Comparison of ENCODE assay signal across 24 cellular contexts in genomic region chr15:70643106-70643782, GRCh38.
A peak's percentile ranks its signal among the peaks of the same experiment; 100 is the strongest.
DNase-seq lines count a peak whose midpoint lies in the region; ATAC-seq and TF ChIP-seq lines count a peak whose summit lies in the region.
"Had no signal": no experiment of that assay in that cellular context is flagged by ENCODE, and none has a peak within 500 bp of the region (broad histone marks: within the 10 kb centered on the region; RNA-seq: fewer than 3 reads in every experiment).

No MANE protein-coding gene starts in this region.

- no peak overlapping the region for H3K9ac ChIP-seq in IMR-90 (ENCODE audit: low read depth, low read length)
- H3K9ac ChIP-seq in skeletal muscle satellite cell (ENCODE audit: low read depth, low read length) = no peak overlapping the region

- ATAC-seq in IMR-90 (ENCODE audit: low read depth) = no peak; the same call in 1 of the 2 replicates
- ATAC-seq in activated CD4-positive, alpha-beta T cell treated with anti-CD3 and anti-CD28 coated beads for 36 hours = no peak

- in situ Hi-C loops in IMR-90 (cut with MboI; ENCODE audit: low sequenced_read_pairs) = no loop called here

- H2BK5ac ChIP-seq in IMR-90 (ENCODE audit: low read depth, low read length, poor library complexity, severe bottlenecking) = no peak overlapping the region

- no peaks in the 10 kb centered on the region for H3K79me1 ChIP-seq in IMR-90 (ENCODE audit: low read depth in 1 of 2, low read length in 2 of 2)

- TF ChIP-seq POLR2A in IMR-90 (IDR thresholded peaks at IDR 0.05; ENCODE audit: low read depth, low read length) = no peak

- TF ChIP-seq RAD21 in IMR-90 (IDR thresholded peaks at IDR 0.05; ENCODE audit: low read length) = no peak

- no peak overlapping the region for H3K4ac ChIP-seq in IMR-90 (ENCODE audit: low read depth, low read length)

- dilution Hi-C loops in IMR-90 (cut with HindIII; ENCODE audit: low sequenced_read_pairs, unreplicated experiment) = no loop called here

- no peaks in the 10 kb centered on the region for H3K36me3 Mint-ChIP-seq in activated CD4-positive, alpha-beta T cell treated with anti-CD3 and anti-CD28 coated beads for 36 hours (ENCODE audit: low read depth)
- no peaks in the 10 kb centered on the region for H3K36me3 Mint-ChIP-seq in activated CD4-positive, alpha-beta memory T cell treated with anti-CD3 and anti-CD28 coated beads for 36 hours

- H3K4me2 ChIP-seq in IMR-90 (ENCODE audit: low read depth, low read length) (no peak overlapping the region), skeletal muscle satellite cell (ENCODE audit: low read length) (peak overlapping the region; percentile 29)

- no peak overlapping the region for H3K56ac ChIP-seq in IMR-90 (ENCODE audit: extremely low read depth, insufficient read depth, low read length)

- BruUV-seq in IMR-90 (replicated peaks; lab: Mats Ljungman, UMichigan) = no TSS peak

- no CpG with 5 or more reads among the region's 8 CpGs for WGBS in IMR-90 (ENCODE audit: extremely low coverage in 2 of 2, insufficient read length in 1 of 2), 2 experiments

- no peak overlapping the region for H3K18ac ChIP-seq in IMR-90 (ENCODE audit: low read depth, low read length)

- CTCF ChIA-PET in IMR-90 (lab: Yijun Ruan, JAX) = interaction anchor here (0.8 to 1.5 kb wide), 2 partner anchors 74 kb away, joined by 3 read pairs; no protein-coding TSS in a partner anchor
- CTCF ChIA-PET in activated CD4-positive, alpha-beta T cell treated with anti-CD3 and anti-CD28 coated beads for 36 hours (lab: Charles Lee) = interaction anchor here (0.6 to 1.3 kb wide), 3 partner anchors 11 to 1144 kb away, joined by 3 to 5 read pairs (median 4); no protein-coding TSS in a partner anchor
- CTCF ChIA-PET in activated CD4-positive, alpha-beta memory T cell treated with anti-CD3 and anti-CD28 coated beads for 36 hours (lab: Charles Lee) = interaction anchor here (0.6 kb wide), 1 partner anchor 130 kb away, joined by 3 read pairs; no protein-coding TSS in a partner anchor

- H3K9me1 ChIP-seq in IMR-90 (ENCODE audit: insufficient read depth, low read length) = peaks cover 7% of the 10 kb centered on the region

- no peak overlapping the region for H3K27ac ChIP-seq in IMR-90 (ENCODE audit: insufficient read depth, low read length)
- H3K27ac ChIP-seq: 22Rv1, SK-N-MC had no signal

- H3K14ac ChIP-seq in IMR-90 (replicated peaks; ENCODE audit: low read depth, low read length) = no peak overlapping the region

- intact Hi-C loops in IMR-90 (cut with micrococcal nuclease) = no loop called here
- intact Hi-C loops in activated CD4-positive, alpha-beta T cell treated with anti-CD3 and anti-CD28 coated beads for 36 hours (cut with DNase I, micrococcal nuclease) = no loop called here
- intact Hi-C loops in activated CD4-positive, alpha-beta memory T cell treated with anti-CD3 and anti-CD28 coated beads for 36 hours (cut with micrococcal nuclease) = no loop called here

- H3K4me3 Mint-ChIP-seq in activated CD4-positive, alpha-beta T cell treated with anti-CD3 and anti-CD28 coated beads for 36 hours = no peak overlapping the region
- H3K4me3 Mint-ChIP-seq in activated CD4-positive, alpha-beta memory T cell treated with anti-CD3 and anti-CD28 coated beads for 36 hours = no peak overlapping the region
- H3K4me3 Mint-ChIP-seq: T-helper 1 cell treated with Interleukin-12 subunit alpha and Interleukin-12 subunit beta and Interleukin-4 antibody, amounts not matched to agents 30 μg/mL and 1 μg/mL, for 36 hours had no signal

- H3K36me3 ChIP-seq in IMR-90 (ENCODE audit: control insufficient read depth, insufficient read depth, low read length) (no peaks in the 10 kb centered on the region; the same call in 1 of the 2 replicates), skeletal muscle satellite cell (ENCODE audit: insufficient read depth, low read length) (peaks cover 12% of the 10 kb centered on the region)
- H3K36me3 ChIP-seq: BE2C had no signal

- H3K9me3 ChIP-seq in IMR-90 (ENCODE audit: control insufficient read depth, insufficient read depth, low read length) (no peaks in the 10 kb centered on the region), skeletal muscle satellite cell (replicated peaks; ENCODE audit: low read length) (no peaks in the 10 kb centered on the region)
- H3K9me3 ChIP-seq: BE2C had no signal

- no peak overlapping the region for H2AK5ac ChIP-seq in IMR-90 (ENCODE audit: low read depth, low read length)

- DNase-seq in DMS 273 (lab: John Stamatoyannopoulos, UW; ENCODE audit: unreplicated experiment) (peak; percentile 5), DMS 273 treated with DMSO at 0.1 percent for 48 hours (lab: John Stamatoyannopoulos, UW) (no peak), IMR-90 (no peak), RPMI7951 (ENCODE audit: low read depth) (peak; percentile 22), NCI-H1048 (lab: John Stamatoyannopoulos, UW) (no peak)
- DNase-seq in activated CD4-positive, alpha-beta T cell treated with anti-CD3 and anti-CD28 coated beads for 36 hours = no peak
- DNase-seq in activated CD4-positive, alpha-beta memory T cell treated with anti-CD3 and anti-CD28 coated beads for 36 hours = no peak
- DNase-seq: BE2C, DMS79, GDM1, Karpas-422, MV-4-11, NCI-H1105 treated with DMSO at 0.1 percent for 48 hours, NCI-H146, NCI-H1930, NCI-H2107, NCI-H446, NCI-H524 treated with DMSO at 0.1 percent for 48 hours, NCI-H774, SIG-M5 had no signal

- H3K27me3 Mint-ChIP-seq in activated CD4-positive, alpha-beta T cell treated with anti-CD3 and anti-CD28 coated beads for 36 hours = peaks cover 3% of the 10 kb centered on the region
- H3K27me3 Mint-ChIP-seq in activated CD4-positive, alpha-beta memory T cell treated with anti-CD3 and anti-CD28 coated beads for 36 hours = peaks cover 3% of the 10 kb centered on the region

- TF ChIP-seq CTCF in IMR-90 (conservative IDR thresholded peaks at IDR 0.05; ENCODE audit: low read depth, low read length) = no peak

- H2AFZ ChIP-seq in IMR-90 (replicated peaks; ENCODE audit: low read length, poor library complexity) = no peak overlapping the region

- H3K4me3 ChIP-seq in IMR-90 (ENCODE audit: insufficient read depth, low read depth, low read length) (no peak overlapping the region), skeletal muscle satellite cell (ENCODE audit: low read length) (no peak overlapping the region)
- H3K4me3 ChIP-seq: SK-N-MC had no signal

- peak overlapping the region; percentile 48; the same call in 1 of the 2 replicates for H2BK20ac ChIP-seq in IMR-90 (ENCODE audit: low read depth, low read length)

- H4K20me1 ChIP-seq in IMR-90 (ENCODE audit: insufficient read depth, low read length) = no peaks in the 10 kb centered on the region

- H3K4me1 ChIP-seq in IMR-90 (ENCODE audit: control insufficient read depth, insufficient read depth, low read length) (peaks cover 9% of the 10 kb centered on the region), skeletal muscle satellite cell (ENCODE audit: control insufficient read depth, insufficient read depth, low read length) (peaks cover 27% of the 10 kb centered on the region)
- H3K4me1 ChIP-seq: BE2C had no signal

- H3K23ac ChIP-seq in IMR-90 (ENCODE audit: low read depth, low read length) = no peak overlapping the region

- H2AK9ac ChIP-seq in IMR-90 (replicated peaks; ENCODE audit: low read depth, low read length, poor library complexity) = no peak overlapping the region

- H4K8ac ChIP-seq in IMR-90 (ENCODE audit: low read depth in 2 of 2, low read length in 2 of 2) = peak overlapping the region in 1 of 2 experiments; percentile 35; a peak in 2 of 4 replicates

- no peaks in the 10 kb centered on the region for H3K27me3 ChIP-seq in IMR-90 (ENCODE audit: control insufficient read depth, insufficient read depth, low read length)
- no peaks in the 10 kb centered on the region for H3K27me3 ChIP-seq in skeletal muscle satellite cell (ENCODE audit: control insufficient read depth, insufficient read depth, low read length)
- H3K27me3 ChIP-seq: BE2C had no signal

- no peak overlapping the region for H3K27ac Mint-ChIP-seq in activated CD4-positive, alpha-beta T cell treated with anti-CD3 and anti-CD28 coated beads for 36 hours
- no peak overlapping the region for H3K27ac Mint-ChIP-seq in activated CD4-positive, alpha-beta memory T cell treated with anti-CD3 and anti-CD28 coated beads for 36 hours
- H3K27ac Mint-ChIP-seq: T-helper 1 cell treated with Interleukin-12 subunit alpha and Interleukin-12 subunit beta and Interleukin-4 antibody, amounts not matched to agents 30 μg/mL and 1 μg/mL, for 36 hours had no signal

- POLR2A ChIA-PET in IMR-90 (lab: Charles Lee; ENCODE audit: unreplicated experiment) = no interaction called here
- POLR2A ChIA-PET in activated CD4-positive, alpha-beta T cell treated with anti-CD3 and anti-CD28 coated beads for 36 hours (lab: Charles Lee) = interaction anchor here (0.6 kb wide), 1 partner anchor 54 kb away, joined by 3 read pairs; no protein-coding TSS in a partner anchor
- POLR2A ChIA-PET in activated CD4-positive, alpha-beta memory T cell treated with anti-CD3 and anti-CD28 coated beads for 36 hours (lab: Charles Lee) = no interaction called here

- no peak overlapping the region for H4K91ac ChIP-seq in IMR-90 (ENCODE audit: insufficient read depth, low read depth, low read length)

- H3K4me1 Mint-ChIP-seq in activated CD4-positive, alpha-beta T cell treated with anti-CD3 and anti-CD28 coated beads for 36 hours = no peaks in the 10 kb centered on the region
- no peaks in the 10 kb centered on the region for H3K4me1 Mint-ChIP-seq in activated CD4-positive, alpha-beta memory T cell treated with anti-CD3 and anti-CD28 coated beads for 36 hours (ENCODE audit: low read depth)

- no peak overlapping the region for H2BK15ac ChIP-seq in IMR-90 (ENCODE audit: low read depth, low read length)

- no peak overlapping the region; the same call in 1 of the 2 replicates for H2BK120ac ChIP-seq in IMR-90 (ENCODE audit: low read depth, low read length)

- no peaks in the 10 kb centered on the region for H3K9me3 Mint-ChIP-seq in activated CD4-positive, alpha-beta T cell treated with anti-CD3 and anti-CD28 coated beads for 36 hours (ENCODE audit: low read depth)
- H3K9me3 Mint-ChIP-seq in activated CD4-positive, alpha-beta memory T cell treated with anti-CD3 and anti-CD28 coated beads for 36 hours = no peaks in the 10 kb centered on the region
- H3K9me3 Mint-ChIP-seq: T-helper 1 cell treated with Interleukin-12 subunit alpha and Interleukin-12 subunit beta and Interleukin-4 antibody, amounts not matched to agents 30 μg/mL and 1 μg/mL, for 36 hours had no signal

- H4K5ac ChIP-seq in IMR-90 (ENCODE audit: low read depth, low read length) = no peak overlapping the region

TF ChIP-seq in IMR-90, 13 proteins besides CTCF, POLR2A, EP300 and RAD21 (continues in another document):
- TF ChIP-seq, protein P1, sequence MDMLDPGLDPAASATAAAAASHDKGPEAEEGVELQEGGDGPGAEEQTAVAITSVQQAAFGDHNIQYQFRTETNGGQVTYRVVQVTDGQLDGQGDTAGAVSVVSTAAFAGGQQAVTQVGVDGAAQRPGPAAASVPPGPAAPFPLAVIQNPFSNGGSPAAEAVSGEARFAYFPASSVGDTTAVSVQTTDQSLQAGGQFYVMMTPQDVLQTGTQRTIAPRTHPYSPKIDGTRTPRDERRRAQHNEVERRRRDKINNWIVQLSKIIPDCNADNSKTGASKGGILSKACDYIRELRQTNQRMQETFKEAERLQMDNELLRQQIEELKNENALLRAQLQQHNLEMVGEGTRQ (IDR thresholded peaks at IDR 0.05; ENCODE audit: low read depth, low read length) = no peak
- TF ChIP-seq CEBPB (IDR thresholded peaks at IDR 0.05; ENCODE audit: low read depth, low read length) = peak; percentile 69
- TF ChIP-seq FOS (IDR thresholded peaks at IDR 0.05; ENCODE audit: low read depth, low read length) = no peak

Comparison
In these comparisons a context has a peak if more than half of its experiments do, and no peak if none do; other contexts are left out.
1. DNase-seq: peak in DMS 273 (single experiment) and RPMI7951 (single experiment); none in DMS 273 treated with DMSO at 0.1 percent for 48 hours (single experiment), IMR-90 (single experiment), NCI-H1048 (single experiment), activated CD4-positive, alpha-beta T cell treated with anti-CD3 and anti-CD28 coated beads for 36 hours (single experiment) and activated CD4-positive, alpha-beta memory T cell treated with anti-CD3 and anti-CD28 coated beads for 36 hours (single experiment).